ENCODE assay signal across 14 cellular contexts in genomic region chr1:27350673-27351540, GRCh38. TPM values are rescaled to one million over a fixed set of nuclear protein-coding genes. Genes with fewer than 3 reads are reported as not detected.
DNase-seq lines count a peak whose midpoint lies in the region; ATAC-seq and TF ChIP-seq lines count a peak whose summit lies in the region.
"Had no signal": no experiment of that assay in that cellular context is flagged by ENCODE, and none has a peak within 500 bp of the region (broad histone marks: within the 10 kb centered on the region; RNA-seq: fewer than 3 reads in every experiment).

No MANE protein-coding gene starts in this region.

- 42% methylated on average over 34 of the region's 62 CpGs for WGBS in esophagus muscularis mucosa
- 48 to 66% methylated on average over 12 to 59 of the region's 62 CpGs for WGBS in transverse colon (ENCODE audit: low coverage in 1 of 2), 2 donors

- H3K4me1 Mint-ChIP-seq in memory B cell, result peaks cover 21% of the 10 kb centered on the region
- peaks cover 18% of the 10 kb centered on the region for H3K4me1 Mint-ChIP-seq in activated T-cell treated with anti-CD3 and anti-CD28 coated beads, Interleukin-2, amount 50 U/mL, for 4 hours (ENCODE audit: low read depth)

- peaks cover 0 to 40% (median 7%) of the 10 kb centered on the region in 4 donors for H3K27me3 ChIP-seq in esophagus muscularis mucosa
- H3K27me3 ChIP-seq in transverse colon, result no peaks in the 10 kb centered on the region

- DNase-seq in NCI-H82 (lab: John Stamatoyannopoulos, UW) (peak; percentile 90), esophagus muscularis mucosa (ENCODE audit: extremely low spot score) (no peak), memory B cell (ENCODE audit: low spot score in 2 of 2) (no peak), transverse colon (peak; percentile 45), NCI-H2171 treated with DMSO at 0.1 percent for 48 hours (lab: John Stamatoyannopoulos, UW) (no peak), epidermal melanocyte (ENCODE audit: insufficient read length, low spot score) (no peak)
- DNase-seq in activated T-cell treated with anti-CD3 and anti-CD28 coated beads, Interleukin-2, amount 50 U/mL, for 4 hours, result no peak
- no peak for DNase-seq in activated naive CD4-positive, alpha-beta T cell treated with anti-CD3 and anti-CD28 coated beads, Interleukin-2, amount 50 U/mL, for 16 hours
- DNase-seq: activated CD8-positive, alpha-beta memory T cell treated with anti-CD3 and anti-CD28 coated beads, Interleukin-2, amount 50 U/mL, for 48 hours; cortex of kidney; NCI-H1105; stimulated activated CD4-positive, alpha-beta T cell treated with anti-CD3 and anti-CD28 coated beads, Interleukin-4, amount 100 ng/mL, for 4 hours had no signal

- TF ChIP-seq CTCF in esophagus muscularis mucosa (IDR thresholded peaks at IDR 0.05) (no peak), transverse colon (IDR thresholded peaks at IDR 0.05) (no peak)

- in situ Hi-C loops in transverse colon (cut with MboI; ENCODE audit: low pct_ligation_motif_present in 1 of 4, low pct_unique_long_range_greater_than_20kb in 1 of 4, low sequenced_read_pairs in 3 of 4), result no loop called here

- H3K4me1 ChIP-seq in esophagus muscularis mucosa, result peaks cover 23 to 32% (median 30%) of the 10 kb centered on the region in 4 donors
- H3K4me1 ChIP-seq in transverse colon, result peaks cover 15 to 30% (median 26%) of the 10 kb centered on the region in 4 donors

- H3K36me3 ChIP-seq in esophagus muscularis mucosa, result peaks cover 25 to 35% (median 32%) of the 10 kb centered on the region in 4 donors
- H3K36me3 ChIP-seq in transverse colon, result no peaks in the 10 kb centered on the region

- intact Hi-C loops in esophagus muscularis mucosa (cut with DNase I) (no loop called here), transverse colon (cut with DNase I; ENCODE audit: low total_unique reads) (no loop called here)

- peaks cover 15% of the 10 kb centered on the region for H3K36me3 Mint-ChIP-seq in memory B cell
- peaks cover 11% of the 10 kb centered on the region for H3K36me3 Mint-ChIP-seq in activated T-cell treated with anti-CD3 and anti-CD28 coated beads, Interleukin-2, amount 50 U/mL, for 4 hours (ENCODE audit: insufficient read depth)

- peak overlapping the region; percentile 11 for H3K4me3 Mint-ChIP-seq in memory B cell
- H3K4me3 Mint-ChIP-seq in activated T-cell treated with anti-CD3 and anti-CD28 coated beads, Interleukin-2, amount 50 U/mL, for 4 hours, result no peak overlapping the region

- H3K27ac ChIP-seq in esophagus muscularis mucosa (replicated peaks in 1 of 4), result peak overlapping the region in 3 of 4 donors; percentile 43 to 52 (median 49)
- peak overlapping the region in 2 of 4 donors; percentile 12 to 30 for H3K27ac ChIP-seq in transverse colon
- H3K27ac ChIP-seq: SK-N-MC had no signal

- H3K27ac Mint-ChIP-seq in memory B cell, result no peak overlapping the region

- TF ChIP-seq POLR2A in esophagus muscularis mucosa (IDR thresholded peaks at IDR 0.05; ENCODE audit: low read depth), result no peak
- TF ChIP-seq POLR2A in transverse colon (IDR thresholded peaks at IDR 0.05), result no peak

- no peaks in the 10 kb centered on the region for H3K9me3 ChIP-seq in esophagus muscularis mucosa
- H3K9me3 ChIP-seq in transverse colon, result no peaks in the 10 kb centered on the region

- H3K27me3 Mint-ChIP-seq in memory B cell, result no peaks in the 10 kb centered on the region
- H3K27me3 Mint-ChIP-seq in activated T-cell treated with anti-CD3 and anti-CD28 coated beads, Interleukin-2, amount 50 U/mL, for 4 hours (ENCODE audit: low read depth), result no peaks in the 10 kb centered on the region

- H3K4me3 ChIP-seq in esophagus muscularis mucosa (peak overlapping the region; percentile 53 to 59 (median 56)), transverse colon (peak overlapping the region in 1 of 4 donors; percentile 16)
- H3K4me3 ChIP-seq: SK-N-MC had no signal

- H3K9me3 Mint-ChIP-seq in memory B cell, result no peaks in the 10 kb centered on the region
- no peaks in the 10 kb centered on the region for H3K9me3 Mint-ChIP-seq in activated T-cell treated with anti-CD3 and anti-CD28 coated beads, Interleukin-2, amount 50 U/mL, for 4 hours

- ATAC-seq in memory B cell (ENCODE audit: low read depth), result no peak
- ATAC-seq in activated T-cell treated with anti-CD3 and anti-CD28 coated beads, Interleukin-2, amount 50 U/mL, for 4 hours, result no peak

- TF ChIP-seq EP300 in esophagus muscularis mucosa (IDR thresholded peaks at IDR 0.05) (no peak), transverse colon (IDR thresholded peaks at IDR 0.05; ENCODE audit: low read depth) (no peak)

RNA-seq across cellular contexts. Expression of gene SYTL1, which starts 9.1 kb away (rescaled TPM):
- total RNA-seq in esophagus muscularis mucosa (1 to 10 TPM in 2 of 4 donors, under 1 TPM in 2; 0.29 to 3.7 (median 1.5) TPM), transverse colon (1 to 10 TPM; 5.2 to 9.2 (median 6.9) TPM)
- 1 to 10 TPM; 5.9 to 6.8 (median 6.3) TPM for total RNA-seq in activated T-cell treated with anti-CD3 and anti-CD28 coated beads, Interleukin-2, amount 50 U/mL, for 4 hours

RNA-seq across cellular contexts. Expression of gene MAP3K6, which starts 15.9 kb away (rescaled TPM):
- total RNA-seq in esophagus muscularis mucosa (10 to 100 TPM; 29.7 to 80.1 (median 55.4) TPM), transverse colon (10 to 100 TPM; 13.5 to 35.5 (median 24.4) TPM)
- total RNA-seq in activated T-cell treated with anti-CD3 and anti-CD28 coated beads, Interleukin-2, amount 50 U/mL, for 4 hours, result 1 to 10 TPM; 3.1 to 4.8 (median 3.5) TPM

RNA-seq across cellular contexts. Expression of gene FCN3, which starts 23.7 kb away (rescaled TPM):
- total RNA-seq in esophagus muscularis mucosa (10 to 100 TPM in 2 of 4 donors, 1 to 10 TPM in 2; 2.9 to 16.6 (median 10.5) TPM), transverse colon (1 to 10 TPM in 2 of 4 donors, not detected in 2; 1.2 to 1.9 TPM)
- under 1 TPM in 2 of 3 donors, not detected in 1; 0.33 to 0.34 TPM for total RNA-seq in activated T-cell treated with anti-CD3 and anti-CD28 coated beads, Interleukin-2, amount 50 U/mL, for 4 hours
- total RNA-seq: mononuclear cell had no signal

RNA-seq across cellular contexts. Expression of gene TMEM222, which starts 28.9 kb away (rescaled TPM):
- total RNA-seq in esophagus muscularis mucosa (10 to 100 TPM; 23.3 to 35.3 (median 31.8) TPM), transverse colon (10 to 100 TPM; 14.6 to 41.0 (median 22.3) TPM)
- total RNA-seq in activated T-cell treated with anti-CD3 and anti-CD28 coated beads, Interleukin-2, amount 50 U/mL, for 4 hours, result 10 to 100 TPM; 51.0 to 55.1 (median 51.7) TPM

RNA-seq across cellular contexts. Expression of gene CD164L2, which starts 32.2 kb away (rescaled TPM):
- total RNA-seq in esophagus muscularis mucosa (not detected), transverse colon (not detected)
- total RNA-seq in activated T-cell treated with anti-CD3 and anti-CD28 coated beads, Interleukin-2, amount 50 U/mL, for 4 hours, result not detected
- total RNA-seq: mononuclear cell had no signal

Comparison
In these comparisons a context has a peak if more than half of its experiments do, and no peak if none do; other contexts are left out.
1. DNase-seq: peak in NCI-H82 (single experiment) and transverse colon (single experiment); none in esophagus muscularis mucosa (single experiment), memory B cell (0 of 2), activated T-cell treated with anti-CD3 and anti-CD28 coated beads, Interleukin-2, amount 50 U/mL, for 4 hours (single experiment), NCI-H2171 treated with DMSO at 0.1 percent for 48 hours (single experiment), activated naive CD4-positive, alpha-beta T cell treated with anti-CD3 and anti-CD28 coated beads, Interleukin-2, amount 50 U/mL, for 16 hours (single experiment) and epidermal melanocyte (single experiment).